1 cellular context compared by ENCODE assay signal in genomic region chr17:69447726-69448125, GRCh38.
TF ChIP-seq lines count a peak whose summit lies in the region.

No MANE protein-coding gene starts in this region.

TF ChIP-seq in IMR-90, 13 proteins besides CTCF, POLR2A, EP300 and RAD21 (continued from another document):
- TF ChIP-seq BHLHE40 (IDR thresholded peaks at IDR 0.05; ENCODE audit: low read depth, low read length) = no peak
- no peak for TF ChIP-seq ELK1 (IDR thresholded peaks at IDR 0.05; ENCODE audit: borderline replicate concordance, low read depth, low read length)
- no peak for TF ChIP-seq SMC3 (IDR thresholded peaks at IDR 0.05; ENCODE audit: low read depth, low read length)
- no peak for TF ChIP-seq USF2 (IDR thresholded peaks at IDR 0.05; ENCODE audit: low read depth, low read length)
- no peak for TF ChIP-seq FOS (IDR thresholded peaks at IDR 0.05; ENCODE audit: low read depth, low read length)
- TF ChIP-seq MAZ (IDR thresholded peaks at IDR 0.05; ENCODE audit: borderline replicate concordance, low read depth, low read length) = no peak
- no peak for TF ChIP-seq RFX5 (IDR thresholded peaks at IDR 0.05; ENCODE audit: low read depth, low read length)
- no peak for TF ChIP-seq MAFK (IDR thresholded peaks at IDR 0.05; ENCODE audit: low read depth, low read length)
